1 cellular context compared by ENCODE assay signal in genomic region chr21:44982558-44983244, GRCh38.
TF ChIP-seq lines count a peak whose summit lies in the region.

No MANE protein-coding gene starts in this region.

TF ChIP-seq in HepG2, 621 proteins besides CTCF, POLR2A, EP300 and RAD21 (continued from another document and continues in another):
- TF ChIP-seq SOX5 (CRISPR knock-in tag; IDR thresholded peaks at IDR 0.05; ENCODE audit: borderline replicate concordance) = 0 out of 2 replicates have a peak, but pooled peaks have one; percentile 33
- peak; percentile 40 for TF ChIP-seq ETV5 (CRISPR knock-in tag; IDR thresholded peaks at IDR 0.05; ENCODE audit: borderline replicate concordance)
- 0 out of 2 replicates have a peak, but pooled peaks have one; percentile 42 for TF ChIP-seq ZNF205 (CRISPR knock-in tag; IDR thresholded peaks at IDR 0.05)
- peak; percentile 35; the same call in 1 of the 2 replicates for TF ChIP-seq NR2F6 (IDR thresholded peaks at IDR 0.05)
- TF ChIP-seq NR2F6 (CRISPR knock-in tag; IDR thresholded peaks at IDR 0.05) = no peak; the same call in 1 of the 2 replicates
- TF ChIP-seq, protein P1, sequence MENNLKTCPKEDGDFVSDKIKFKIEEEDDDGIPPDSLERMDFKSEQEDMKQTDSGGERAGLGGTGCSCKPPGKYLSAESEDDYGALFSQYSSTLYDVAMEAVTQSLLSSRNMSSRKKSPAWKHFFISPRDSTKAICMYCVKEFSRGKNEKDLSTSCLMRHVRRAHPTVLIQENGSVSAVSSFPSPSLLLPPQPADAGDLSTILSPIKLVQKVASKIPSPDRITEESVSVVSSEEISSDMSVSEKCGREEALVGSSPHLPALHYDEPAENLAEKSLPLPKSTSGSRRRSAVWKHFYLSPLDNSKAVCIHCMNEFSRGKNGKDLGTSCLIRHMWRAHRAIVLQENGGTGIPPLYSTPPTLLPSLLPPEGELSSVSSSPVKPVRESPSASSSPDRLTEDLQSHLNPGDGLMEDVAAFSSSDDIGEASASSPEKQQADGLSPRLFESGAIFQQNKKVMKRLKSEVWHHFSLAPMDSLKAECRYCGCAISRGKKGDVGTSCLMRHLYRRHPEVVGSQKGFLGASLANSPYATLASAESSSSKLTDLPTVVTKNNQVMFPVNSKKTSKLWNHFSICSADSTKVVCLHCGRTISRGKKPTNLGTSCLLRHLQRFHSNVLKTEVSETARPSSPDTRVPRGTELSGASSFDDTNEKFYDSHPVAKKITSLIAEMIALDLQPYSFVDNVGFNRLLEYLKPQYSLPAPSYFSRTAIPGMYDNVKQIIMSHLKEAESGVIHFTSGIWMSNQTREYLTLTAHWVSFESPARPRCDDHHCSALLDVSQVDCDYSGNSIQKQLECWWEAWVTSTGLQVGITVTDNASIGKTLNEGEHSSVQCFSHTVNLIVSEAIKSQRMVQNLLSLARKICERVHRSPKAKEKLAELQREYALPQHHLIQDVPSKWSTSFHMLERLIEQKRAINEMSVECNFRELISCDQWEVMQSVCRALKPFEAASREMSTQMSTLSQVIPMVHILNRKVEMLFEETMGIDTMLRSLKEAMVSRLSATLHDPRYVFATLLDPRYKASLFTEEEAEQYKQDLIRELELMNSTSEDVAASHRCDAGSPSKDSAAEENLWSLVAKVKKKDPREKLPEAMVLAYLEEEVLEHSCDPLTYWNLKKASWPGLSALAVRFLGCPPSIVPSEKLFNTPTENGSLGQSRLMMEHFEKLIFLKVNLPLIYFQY (CRISPR knock-in tag; IDR thresholded peaks at IDR 0.05; ENCODE audit: borderline replicate concordance) = 0 out of 2 replicates have a peak, but pooled peaks have one; percentile 19
- TF ChIP-seq ZMYM3 (CRISPR knock-in tag; IDR thresholded peaks at IDR 0.05) = peak; percentile 58
- TF ChIP-seq ZBTB40 (IDR thresholded peaks at IDR 0.05) = no peak
- TF ChIP-seq ZBTB40 (CRISPR knock-in tag; IDR thresholded peaks at IDR 0.05) = peak; percentile 70
- 0 out of 2 replicates have a peak, but pooled peaks have one; percentile 17 for TF ChIP-seq ZNF556 (CRISPR knock-in tag; IDR thresholded peaks at IDR 0.05; ENCODE audit: borderline replicate concordance)
- TF ChIP-seq, protein P2, sequence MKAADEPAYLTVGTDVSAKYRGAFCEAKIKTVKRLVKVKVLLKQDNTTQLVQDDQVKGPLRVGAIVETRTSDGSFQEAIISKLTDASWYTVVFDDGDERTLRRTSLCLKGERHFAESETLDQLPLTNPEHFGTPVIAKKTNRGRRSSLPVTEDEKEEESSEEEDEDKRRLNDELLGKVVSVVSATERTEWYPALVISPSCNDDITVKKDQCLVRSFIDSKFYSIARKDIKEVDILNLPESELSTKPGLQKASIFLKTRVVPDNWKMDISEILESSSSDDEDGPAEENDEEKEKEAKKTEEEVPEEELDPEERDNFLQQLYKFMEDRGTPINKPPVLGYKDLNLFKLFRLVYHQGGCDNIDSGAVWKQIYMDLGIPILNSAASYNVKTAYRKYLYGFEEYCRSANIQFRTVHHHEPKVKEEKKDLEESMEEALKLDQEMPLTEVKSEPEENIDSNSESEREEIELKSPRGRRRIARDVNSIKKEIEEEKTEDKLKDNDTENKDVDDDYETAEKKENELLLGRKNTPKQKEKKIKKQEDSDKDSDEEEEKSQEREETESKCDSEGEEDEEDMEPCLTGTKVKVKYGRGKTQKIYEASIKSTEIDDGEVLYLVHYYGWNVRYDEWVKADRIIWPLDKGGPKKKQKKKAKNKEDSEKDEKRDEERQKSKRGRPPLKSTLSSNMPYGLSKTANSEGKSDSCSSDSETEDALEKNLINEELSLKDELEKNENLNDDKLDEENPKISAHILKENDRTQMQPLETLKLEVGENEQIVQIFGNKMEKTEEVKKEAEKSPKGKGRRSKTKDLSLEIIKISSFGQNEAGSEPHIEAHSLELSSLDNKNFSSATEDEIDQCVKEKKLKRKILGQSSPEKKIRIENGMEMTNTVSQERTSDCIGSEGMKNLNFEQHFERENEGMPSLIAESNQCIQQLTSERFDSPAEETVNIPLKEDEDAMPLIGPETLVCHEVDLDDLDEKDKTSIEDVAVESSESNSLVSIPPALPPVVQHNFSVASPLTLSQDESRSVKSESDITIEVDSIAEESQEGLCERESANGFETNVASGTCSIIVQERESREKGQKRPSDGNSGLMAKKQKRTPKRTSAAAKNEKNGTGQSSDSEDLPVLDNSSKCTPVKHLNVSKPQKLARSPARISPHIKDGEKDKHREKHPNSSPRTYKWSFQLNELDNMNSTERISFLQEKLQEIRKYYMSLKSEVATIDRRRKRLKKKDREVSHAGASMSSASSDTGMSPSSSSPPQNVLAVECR (CRISPR knock-in tag; IDR thresholded peaks at IDR 0.05; ENCODE audit: borderline replicate concordance) = peak; percentile 40; the same call in 1 of the 2 replicates
- TF ChIP-seq NPAS2 (CRISPR knock-in tag; IDR thresholded peaks at IDR 0.05; ENCODE audit: borderline replicate concordance) = no peak
- no peak for TF ChIP-seq MLXIP (CRISPR knock-in tag; IDR thresholded peaks at IDR 0.05; ENCODE audit: borderline replicate concordance)
- TF ChIP-seq ZSCAN31 (CRISPR knock-in tag; IDR thresholded peaks at IDR 0.05; ENCODE audit: low read depth) = 0 out of 2 replicates have a peak, but pooled peaks have one; percentile 46
- TF ChIP-seq SKI (IDR thresholded peaks at IDR 0.05; ENCODE audit: partially characterized antibody) = peak; percentile 54
- TF ChIP-seq ZNF589 (CRISPR knock-in tag; conservative IDR thresholded peaks at IDR 0.05) = 0 out of 2 replicates have a peak, but pooled peaks have one; percentile 43
- TF ChIP-seq MED1 (CRISPR knock-in tag; IDR thresholded peaks at IDR 0.05) = peak; percentile 32; the same call in 1 of the 2 replicates
- no peak for TF ChIP-seq ZBTB49 (CRISPR knock-in tag; IDR thresholded peaks at IDR 0.05; ENCODE audit: borderline replicate concordance)
- TF ChIP-seq, protein P3, sequence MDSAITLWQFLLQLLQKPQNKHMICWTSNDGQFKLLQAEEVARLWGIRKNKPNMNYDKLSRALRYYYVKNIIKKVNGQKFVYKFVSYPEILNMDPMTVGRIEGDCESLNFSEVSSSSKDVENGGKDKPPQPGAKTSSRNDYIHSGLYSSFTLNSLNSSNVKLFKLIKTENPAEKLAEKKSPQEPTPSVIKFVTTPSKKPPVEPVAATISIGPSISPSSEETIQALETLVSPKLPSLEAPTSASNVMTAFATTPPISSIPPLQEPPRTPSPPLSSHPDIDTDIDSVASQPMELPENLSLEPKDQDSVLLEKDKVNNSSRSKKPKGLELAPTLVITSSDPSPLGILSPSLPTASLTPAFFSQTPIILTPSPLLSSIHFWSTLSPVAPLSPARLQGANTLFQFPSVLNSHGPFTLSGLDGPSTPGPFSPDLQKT (CRISPR knock-in tag; IDR thresholded peaks at IDR 0.05; ENCODE audit: borderline replicate concordance) = no peak
- no peak for TF ChIP-seq KLF16 (CRISPR knock-in tag; IDR thresholded peaks at IDR 0.05)
- 0 out of 2 replicates have a peak, but pooled peaks have one; percentile 10 for TF ChIP-seq ZNF878 (CRISPR knock-in tag; IDR thresholded peaks at IDR 0.05)
- TF ChIP-seq ARID2 (CRISPR knock-in tag; IDR thresholded peaks at IDR 0.05; ENCODE audit: borderline replicate concordance) = no peak
- no peak for TF ChIP-seq ZNF790 (CRISPR knock-in tag; IDR thresholded peaks at IDR 0.05; ENCODE audit: borderline replicate concordance)
- peak; percentile 77 for TF ChIP-seq TBX3 (IDR thresholded peaks at IDR 0.05; ENCODE audit: borderline replicate concordance)
- no peak for TF ChIP-seq ZNF552 (CRISPR knock-in tag; IDR thresholded peaks at IDR 0.05; ENCODE audit: borderline replicate concordance)
